In genomic region chr16:51416921-51417320, GRCh38 we compare ENCODE assay signal across 20 cellular contexts.
"Had no signal": no experiment of that assay in that cellular context is flagged by ENCODE, and none has a peak within 500 bp of the region (broad histone marks: within the 10 kb centered on the region; RNA-seq: fewer than 3 reads in every experiment).

No MANE protein-coding gene starts in this region.

- ATAC-seq: activated T-helper 17 cell treated with anti-CD3 and anti-CD28 coated beads, Interleukin-2, amount 50 U/mL, for 72 hours; body of pancreas; left ventricle myocardium superior; naive thymus-derived CD8-positive, alpha-beta T cell; stimulated activated memory B cell treated with anti-CD40 and anti-IgM and Interleukin-4, amounts not matched to agents 10 μg/mL and 1 μg/mL and 100 μg/mL, for 72 hours had no signal

- H3K9me3 Mint-ChIP-seq: dendritic cell treated with granulocyte-macrophage colony-stimulating factor and Interleukin-4, amounts not matched to agents 40 ng/mL and 50 ng/mL, for 4 days; memory B cell had no signal

- DNase-seq: activated CD4-positive, CD25-positive, alpha-beta regulatory T cell treated with anti-CD3 and anti-CD28 coated beads, Interleukin-2, amount 50 U/mL, for 72 hours; activated naive CD4-positive, alpha-beta T cell treated with anti-CD3 and anti-CD28 coated beads, Interleukin-2, amount 10 ng/mL, durations not matched to agents 7 days and 5 days; activated T-cell treated with anti-CD3 and anti-CD28 coated beads for 4 hours; body of pancreas; effector memory CD4-positive, alpha-beta T cell; hippocampal formation; kidney; left ventricle myocardium superior; naive thymus-derived CD8-positive, alpha-beta T cell; retina; substantia nigra; T-helper 1 cell; T1000 had no signal

- H3K4me3 ChIP-seq: body of pancreas, tibial nerve had no signal

- H3K27ac Mint-ChIP-seq: activated naive CD4-positive, alpha-beta T cell treated with anti-CD3 and anti-CD28 coated beads, Interleukin-2, amount 10 ng/mL, durations not matched to agents 7 days and 5 days; activated T-helper 17 cell treated with anti-CD3 and anti-CD28 coated beads, Interleukin-2, amount 50 U/mL, for 72 hours; dendritic cell treated with granulocyte-macrophage colony-stimulating factor and Interleukin-4, amounts not matched to agents 40 ng/mL and 50 ng/mL, for 4 days; memory B cell; naive thymus-derived CD8-positive, alpha-beta T cell; stimulated activated memory B cell treated with anti-CD40 and anti-IgM and Interleukin-4, amounts not matched to agents 10 μg/mL and 1 μg/mL and 100 μg/mL, for 72 hours had no signal

- H3K9me3 ChIP-seq: body of pancreas, tibial nerve had no signal

- H3K4me1 Mint-ChIP-seq: activated naive CD4-positive, alpha-beta T cell treated with anti-CD3 and anti-CD28 coated beads, Interleukin-2, amount 10 ng/mL, durations not matched to agents 7 days and 5 days; activated T-helper 17 cell treated with anti-CD3 and anti-CD28 coated beads, Interleukin-2, amount 50 U/mL, for 72 hours; central memory CD8-positive, alpha-beta T cell; memory B cell; naive thymus-derived CD8-positive, alpha-beta T cell; stimulated activated memory B cell treated with anti-CD40 and anti-IgM and Interleukin-4, amounts not matched to agents 10 μg/mL and 1 μg/mL and 100 μg/mL, for 72 hours had no signal

- H3K36me3 Mint-ChIP-seq: activated naive CD4-positive, alpha-beta T cell treated with anti-CD3 and anti-CD28 coated beads, Interleukin-2, amount 10 ng/mL, durations not matched to agents 7 days and 5 days; memory B cell; naive thymus-derived CD8-positive, alpha-beta T cell; stimulated activated memory B cell treated with anti-CD40 and anti-IgM and Interleukin-4, amounts not matched to agents 10 μg/mL and 1 μg/mL and 100 μg/mL, for 72 hours had no signal

- H3K27me3 ChIP-seq: body of pancreas, tibial nerve had no signal

- H3K27me3 Mint-ChIP-seq: activated naive CD4-positive, alpha-beta T cell treated with anti-CD3 and anti-CD28 coated beads, Interleukin-2, amount 10 ng/mL, durations not matched to agents 7 days and 5 days; activated T-helper 17 cell treated with anti-CD3 and anti-CD28 coated beads, Interleukin-2, amount 50 U/mL, for 72 hours; central memory CD8-positive, alpha-beta T cell; dendritic cell treated with granulocyte-macrophage colony-stimulating factor and Interleukin-4, amounts not matched to agents 40 ng/mL and 50 ng/mL, for 4 days; memory B cell; stimulated activated memory B cell treated with anti-CD40 and anti-IgM and Interleukin-4, amounts not matched to agents 10 μg/mL and 1 μg/mL and 100 μg/mL, for 72 hours had no signal

- H3K4me3 Mint-ChIP-seq: activated naive CD4-positive, alpha-beta T cell treated with anti-CD3 and anti-CD28 coated beads, Interleukin-2, amount 10 ng/mL, durations not matched to agents 7 days and 5 days; activated T-helper 17 cell treated with anti-CD3 and anti-CD28 coated beads, Interleukin-2, amount 50 U/mL, for 72 hours; central memory CD8-positive, alpha-beta T cell; dendritic cell treated with granulocyte-macrophage colony-stimulating factor and Interleukin-4, amounts not matched to agents 40 ng/mL and 50 ng/mL, for 4 days; memory B cell; naive thymus-derived CD8-positive, alpha-beta T cell; stimulated activated memory B cell treated with anti-CD40 and anti-IgM and Interleukin-4, amounts not matched to agents 10 μg/mL and 1 μg/mL and 100 μg/mL, for 72 hours had no signal

- H3K36me3 ChIP-seq: tibial nerve had no signal

- H3K4me1 ChIP-seq: parathyroid adenoma, tibial nerve had no signal
